Comparison of ENCODE assay signal across 24 cellular contexts in the genomic region with DNA sequence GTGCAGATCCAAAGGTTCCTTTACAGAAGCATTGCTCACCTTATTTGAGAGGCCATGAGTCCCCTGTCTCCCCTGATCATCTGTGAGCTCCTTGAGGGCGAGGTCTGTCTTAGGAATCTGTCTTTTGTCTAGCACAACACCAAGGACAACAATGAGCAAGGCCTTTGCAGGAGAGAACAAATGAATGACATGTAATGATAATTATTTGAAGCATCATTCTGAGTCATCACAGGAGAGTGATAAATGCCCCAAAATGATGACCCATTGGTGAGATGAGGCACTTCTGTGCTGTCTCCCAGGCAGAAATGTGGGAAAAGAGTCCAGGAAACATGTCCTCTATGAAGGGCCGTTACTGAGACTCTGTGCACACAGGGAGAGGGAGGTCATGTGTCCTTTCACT.
"Had no signal": no experiment of that assay in that cellular context is flagged by ENCODE, and none has a peak within 500 bp of the region (broad histone marks: within the 10 kb centered on the region; RNA-seq: fewer than 3 reads in every experiment).

No MANE protein-coding gene starts in this region.

- H3K4me3 ChIP-seq: breast epithelium, esophagus squamous epithelium, gastroesophageal sphincter, hepatocyte, ovary, skin epidermis, uterus had no signal

- H3K79me2 ChIP-seq: hepatocyte had no signal

- H3K9me3 ChIP-seq: breast epithelium, esophagus squamous epithelium, gastroesophageal sphincter, ovary, uterus had no signal

- DNase-seq: activated CD4-positive, alpha-beta T cell treated with anti-CD3 and anti-CD28 coated beads, Interleukin-2, amount 50 U/mL, for 1 hour; activated CD8-positive, alpha-beta memory T cell treated with anti-CD3 and anti-CD28 coated beads, Interleukin-2, amount 10 ng/mL, durations not matched to agents 7 days and 5 days; activated CD8-positive, alpha-beta T cell treated with anti-CD3 and anti-CD28 coated beads for 36 hours; activated naive CD4-positive, alpha-beta T cell; activated T-cell treated with anti-CD3 and anti-CD28 coated beads, Interleukin-2, amount 50 U/mL, for 72 hours; dermis blood vessel endothelial cell; effector CD4-positive, alpha-beta T cell; esophagus squamous epithelium; islet precursor cell; midbrain; naive thymus-derived CD4-positive, alpha-beta T cell; ovary; retina; stimulated activated CD4-positive, alpha-beta T cell treated with anti-CD3 and anti-CD28 coated beads, Interleukin-4, amount 100 ng/mL, for 4 hours; stimulated activated CD8-positive, alpha-beta memory T cell treated with anti-CD3 and anti-CD28 coated beads, Interleukin-4, amount 100 ng/mL, for 48 hours; stimulated activated naive CD8-positive, alpha-beta T cell treated with anti-CD3 and anti-CD28 coated beads, Interleukin-15, amount 100 ng/mL, for 72 hours; substantia nigra; T-helper 2 cell; uterus had no signal

- H2AFZ ChIP-seq: hepatocyte had no signal

- H3K27me3 ChIP-seq: breast epithelium, hepatocyte, ovary, uterus had no signal

- H3K27ac ChIP-seq: breast epithelium, esophagus squamous epithelium, gastroesophageal sphincter, hepatocyte, ovary, skin epidermis, uterus had no signal

- H3K36me3 ChIP-seq: breast epithelium, esophagus squamous epithelium, gastroesophageal sphincter, ovary, uterus had no signal

- H3K4me2 ChIP-seq: hepatocyte had no signal

- H3K4me1 ChIP-seq: breast epithelium, esophagus squamous epithelium, gastroesophageal sphincter, uterus had no signal

- FAIRE-seq: colon had no signal
